In the genomic region with DNA sequence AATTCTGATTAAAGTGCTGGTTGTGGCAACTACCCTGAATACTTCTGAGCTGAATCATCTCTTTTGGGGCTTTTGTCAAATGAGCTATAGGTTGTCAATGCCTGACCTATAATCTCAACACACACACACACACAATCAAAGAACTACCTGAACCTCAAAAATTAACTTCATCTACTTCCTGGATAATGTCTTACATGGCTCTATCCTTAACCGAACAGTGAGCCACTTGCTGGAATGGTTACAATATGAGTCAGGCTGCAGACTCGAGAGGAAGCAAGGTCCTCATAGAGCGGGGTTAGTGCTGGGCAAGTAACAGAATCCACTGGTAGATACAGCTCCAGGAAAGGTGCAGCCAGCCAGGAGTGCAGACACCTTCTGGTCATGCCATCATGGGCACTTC, we compare ENCODE assay signal across 7 cellular contexts.
DNase-seq lines count a peak whose midpoint lies in the region; ATAC-seq, FAIRE-seq and TF ChIP-seq lines count a peak whose summit lies in the region.

No MANE protein-coding gene starts in this region.

- 37% methylated on average over 3 of the region's 3 CpGs for WGBS in GM12878 (ENCODE audit: insufficient coverage, insufficient replicate concordance, low lambda C conversion rate, missing lambda C conversion rate)

- no peak overlapping the region for H3K4me3 ChIP-seq in GM12878
- H3K4me3 ChIP-seq in upper lobe of right lung = no peak overlapping the region

- peaks cover 3% of the 10 kb centered on the region; the same call in 2 of the 3 replicates for H3K9me3 ChIP-seq in GM12878 (replicated peaks; ENCODE audit: control insufficient read depth, insufficient read depth, low read length)
- H3K9me3 ChIP-seq in upper lobe of right lung = no peaks in the 10 kb centered on the region

- no TSS peak for BruUV-seq in GM12878 (replicated peaks; lab: Mats Ljungman, UMichigan)

- ATAC-seq in GM12878 (peak; percentile 46), upper lobe of right lung (peak; percentile 90), HG02840 (IDR thresholded peaks at IDR 0.05; ENCODE audit: low FRiP score, unreplicated experiment) (no peak)

- TF ChIP-seq CTCF in GM12878 (IDR thresholded peaks at IDR 0.05 in 2 of 3, conservative IDR thresholded peaks at IDR 0.05 in 1 of 3; ENCODE audit: control insufficient read depth in 2 of 3, extremely low read depth in 1 of 3, insufficient read depth in 1 of 3, low read depth in 3 of 3, low read length in 3 of 3) (no peak), upper lobe of right lung (IDR thresholded peaks at IDR 0.05) (no peak)

- H3K36me3 ChIP-seq in GM12878 (ENCODE audit: control insufficient read depth in 2 of 2, insufficient read depth in 2 of 2, low read length in 1 of 2) (no peaks in the 10 kb centered on the region; a peak in 1 of 4 replicates), upper lobe of right lung (no peaks in the 10 kb centered on the region)

- no peak for FAIRE-seq in GM12878 (lab: Jason Lieb, UNC)

- intact Hi-C loops in GM12878 (cut with micrococcal nuclease; ENCODE audit: unreplicated experiment) = no loop called here
- intact Hi-C loops in upper lobe of right lung (cut with DNase I) = no loop called here

- H4K20me1 ChIP-seq in GM12878 (ENCODE audit: control insufficient read depth, insufficient read depth) = no peaks in the 10 kb centered on the region

- H3K79me2 ChIP-seq in GM12878 (ENCODE audit: control insufficient read depth, insufficient read depth, low read length) = peaks cover 55% of the 10 kb centered on the region

- SMC1A ChIA-PET in GM12878 (lab: Charles Lee; ENCODE audit: uncharacterized antibody, unreplicated experiment) = interaction anchor here (1.1 to 13.2 kb wide), 15 partner anchors 10 to 191 kb away, joined by 3 to 396 read pairs (median 8); a partner anchor contains a TSS

- no peak for TF ChIP-seq EP300 in GM12878 (IDR thresholded peaks at IDR 0.05; ENCODE audit: borderline replicate concordance in 1 of 2, control insufficient read depth in 1 of 2, low read depth in 2 of 2, low read length in 2 of 2)

- in situ Hi-C loops in GM12878 (cut with MboI) = no loop called here

- POLR2A ChIA-PET in GM12878 (lab: Charles Lee) = interaction anchor here (0.5 to 1.9 kb wide), 4 partner anchors 11 to 137 kb away, joined by 3 to 5 read pairs (median 3); no protein-coding TSS in a partner anchor

- H3K27me3 ChIP-seq in GM12878 (replicated peaks in 1 of 2; ENCODE audit: control insufficient read depth in 2 of 2, insufficient read depth in 2 of 2, low read length in 1 of 2) (no peaks in the 10 kb centered on the region), upper lobe of right lung (no peaks in the 10 kb centered on the region)

- no peak overlapping the region for H2AFZ ChIP-seq in GM12878 (ENCODE audit: control insufficient read depth, low read depth, low read length)

- H3K4me1 ChIP-seq in GM12878 (ENCODE audit: control insufficient read depth, insufficient read depth, low read length) (peaks cover 18% of the 10 kb centered on the region), upper lobe of right lung (peaks cover 10% of the 10 kb centered on the region)

- H3K9ac ChIP-seq in GM12878 (ENCODE audit: control insufficient read depth, insufficient read depth, low read length) = no peak overlapping the region

- no peak for TF ChIP-seq RAD21 in GM12878 (IDR thresholded peaks at IDR 0.05; ENCODE audit: insufficient read depth, low read depth, low read length)

- no peak overlapping the region for H3K4me2 ChIP-seq in GM12878 (ENCODE audit: control insufficient read depth, insufficient read depth)

- no peak overlapping the region for H3K27ac ChIP-seq in GM12878 (ENCODE audit: control insufficient read depth, insufficient read depth)
- H3K27ac ChIP-seq in upper lobe of right lung = no peak overlapping the region

- RAD21 ChIA-PET in GM12878 (lab: Charles Lee; ENCODE audit: unreplicated experiment) = interaction anchor here (0.8 to 10.4 kb wide), 15 partner anchors 13 to 603 kb away, joined by 3 to 276 read pairs (median 6); a partner anchor contains a TSS

- CTCF ChIA-PET in GM12878 (lab: Yijun Ruan, JAX) = interaction anchor here (1.1 to 11.1 kb wide), 18 partner anchors 10 to 604 kb away, joined by 3 to 468 read pairs (median 4); a partner anchor contains a TSS

- no peak for TF ChIP-seq POLR2A in GM12878 (IDR thresholded peaks at IDR 0.05; ENCODE audit: low read depth, low read length)

- DNase-seq in HT-29 (ENCODE audit: low spot score) (peak; percentile 69), GM12878 (ENCODE audit: low read depth, low spot score) (no peak), kidney glomerular epithelial cell (lab: John Stamatoyannopoulos, UW) (peak; percentile 82), upper lobe of right lung (no peak), DMS114 treated with DMSO at 0.1 percent for 48 hours (lab: John Stamatoyannopoulos, UW; ENCODE audit: unreplicated experiment) (no peak), SHP77 treated with DMSO at 0.1 percent for 48 hours (lab: John Stamatoyannopoulos, UW) (no peak)

TF ChIP-seq in GM12878, 131 proteins besides CTCF, POLR2A, EP300 and RAD21:
- TF ChIP-seq BRCA1 (IDR thresholded peaks at IDR 0.05; ENCODE audit: low read depth, low read length) (no peak), STAT1 (conservative IDR thresholded peaks at IDR 0.05) (no peak), BMI1 (IDR thresholded peaks at IDR 0.05; ENCODE audit: borderline replicate concordance) (no peak), ZNF384 (IDR thresholded peaks at IDR 0.05; ENCODE audit: borderline replicate concordance, low read depth, low read length) (no peak), MEF2B (IDR thresholded peaks at IDR 0.05; ENCODE audit: partially characterized antibody, poor library complexity, severe bottlenecking) (no peak), TCF7 (IDR thresholded peaks at IDR 0.05; ENCODE audit: borderline replicate concordance) (no peak), JUNB (IDR thresholded peaks at IDR 0.05) (0 out of 2 replicates have a peak, but pooled peaks have one; percentile 20), RUNX3 (IDR thresholded peaks at IDR 0.05; ENCODE audit: low read length) (no peak), KLF5 (IDR thresholded peaks at IDR 0.05; ENCODE audit: partially characterized antibody) (no peak), SUZ12 (IDR thresholded peaks at IDR 0.05; ENCODE audit: unreplicated experiment) (no peak), CHD4 (IDR thresholded peaks at IDR 0.05) (no peak), IKZF2 (IDR thresholded peaks at IDR 0.05) (0 out of 4 replicates have a peak, but pooled peaks of 1 of the 2 experiments have one; percentile 23)
- TF ChIP-seq, protein P1, sequence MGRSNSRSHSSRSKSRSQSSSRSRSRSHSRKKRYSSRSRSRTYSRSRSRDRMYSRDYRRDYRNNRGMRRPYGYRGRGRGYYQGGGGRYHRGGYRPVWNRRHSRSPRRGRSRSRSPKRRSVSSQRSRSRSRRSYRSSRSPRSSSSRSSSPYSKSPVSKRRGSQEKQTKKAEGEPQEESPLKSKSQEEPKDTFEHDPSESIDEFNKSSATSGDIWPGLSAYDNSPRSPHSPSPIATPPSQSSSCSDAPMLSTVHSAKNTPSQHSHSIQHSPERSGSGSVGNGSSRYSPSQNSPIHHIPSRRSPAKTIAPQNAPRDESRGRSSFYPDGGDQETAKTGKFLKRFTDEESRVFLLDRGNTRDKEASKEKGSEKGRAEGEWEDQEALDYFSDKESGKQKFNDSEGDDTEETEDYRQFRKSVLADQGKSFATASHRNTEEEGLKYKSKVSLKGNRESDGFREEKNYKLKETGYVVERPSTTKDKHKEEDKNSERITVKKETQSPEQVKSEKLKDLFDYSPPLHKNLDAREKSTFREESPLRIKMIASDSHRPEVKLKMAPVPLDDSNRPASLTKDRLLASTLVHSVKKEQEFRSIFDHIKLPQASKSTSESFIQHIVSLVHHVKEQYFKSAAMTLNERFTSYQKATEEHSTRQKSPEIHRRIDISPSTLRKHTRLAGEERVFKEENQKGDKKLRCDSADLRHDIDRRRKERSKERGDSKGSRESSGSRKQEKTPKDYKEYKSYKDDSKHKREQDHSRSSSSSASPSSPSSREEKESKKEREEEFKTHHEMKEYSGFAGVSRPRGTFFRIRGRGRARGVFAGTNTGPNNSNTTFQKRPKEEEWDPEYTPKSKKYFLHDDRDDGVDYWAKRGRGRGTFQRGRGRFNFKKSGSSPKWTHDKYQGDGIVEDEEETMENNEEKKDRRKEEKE (IDR thresholded peaks at IDR 0.05) = no peak
- TF ChIP-seq, protein P2, sequence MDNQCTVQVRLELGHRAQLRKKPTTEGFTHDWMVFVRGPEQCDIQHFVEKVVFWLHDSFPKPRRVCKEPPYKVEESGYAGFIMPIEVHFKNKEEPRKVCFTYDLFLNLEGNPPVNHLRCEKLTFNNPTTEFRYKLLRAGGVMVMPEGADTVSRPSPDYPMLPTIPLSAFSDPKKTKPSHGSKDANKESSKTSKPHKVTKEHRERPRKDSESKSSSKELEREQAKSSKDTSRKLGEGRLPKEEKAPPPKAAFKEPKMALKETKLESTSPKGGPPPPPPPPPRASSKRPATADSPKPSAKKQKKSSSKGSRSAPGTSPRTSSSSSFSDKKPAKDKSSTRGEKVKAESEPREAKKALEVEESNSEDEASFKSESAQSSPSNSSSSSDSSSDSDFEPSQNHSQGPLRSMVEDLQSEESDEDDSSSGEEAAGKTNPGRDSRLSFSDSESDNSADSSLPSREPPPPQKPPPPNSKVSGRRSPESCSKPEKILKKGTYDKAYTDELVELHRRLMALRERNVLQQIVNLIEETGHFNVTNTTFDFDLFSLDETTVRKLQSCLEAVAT (IDR thresholded peaks at IDR 0.05) = no peak
- TF ChIP-seq, protein P3, sequence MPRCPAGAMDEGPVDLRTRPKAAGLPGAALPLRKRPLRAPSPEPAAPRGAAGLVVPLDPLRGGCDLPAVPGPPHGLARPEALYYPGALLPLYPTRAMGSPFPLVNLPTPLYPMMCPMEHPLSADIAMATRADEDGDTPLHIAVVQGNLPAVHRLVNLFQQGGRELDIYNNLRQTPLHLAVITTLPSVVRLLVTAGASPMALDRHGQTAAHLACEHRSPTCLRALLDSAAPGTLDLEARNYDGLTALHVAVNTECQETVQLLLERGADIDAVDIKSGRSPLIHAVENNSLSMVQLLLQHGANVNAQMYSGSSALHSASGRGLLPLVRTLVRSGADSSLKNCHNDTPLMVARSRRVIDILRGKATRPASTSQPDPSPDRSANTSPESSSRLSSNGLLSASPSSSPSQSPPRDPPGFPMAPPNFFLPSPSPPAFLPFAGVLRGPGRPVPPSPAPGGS (IDR thresholded peaks at IDR 0.05; ENCODE audit: borderline replicate concordance, insufficient read depth, low read depth, low read length, poor library complexity, severe bottlenecking) = no peak

Comparison
In these comparisons a context has a peak if more than half of its experiments do, and no peak if none do; other contexts are left out.
1. DNase-seq: peak in HT-29 (single experiment) and kidney glomerular epithelial cell (single experiment); none in GM12878 (single experiment), upper lobe of right lung (single experiment), DMS114 treated with DMSO at 0.1 percent for 48 hours (single experiment) and SHP77 treated with DMSO at 0.1 percent for 48 hours (single experiment).